Comparison of ENCODE assay signal across 18 cellular contexts in genomic region chr16:30574678-30575077, GRCh38. TPM values are rescaled to one million over a fixed set of nuclear protein-coding genes. Genes with fewer than 3 reads are reported as not detected.
DNase-seq lines count a peak whose midpoint lies in the region; ATAC-seq, FAIRE-seq and TF ChIP-seq lines count a peak whose summit lies in the region.
"Had no signal": no experiment of that assay in that cellular context is flagged by ENCODE, and none has a peak within 500 bp of the region (broad histone marks: within the 10 kb centered on the region; RNA-seq: fewer than 3 reads in every experiment).

No MANE protein-coding gene starts in this region.

- TF ChIP-seq CTCF in HepG2 (CRISPR knock-in tag; IDR thresholded peaks at IDR 0.05) (no peak), right lobe of liver (IDR thresholded peaks at IDR 0.05) (no peak)

- H3K4me1 ChIP-seq in HepG2 (ENCODE audit: insufficient read depth, low read length) (peaks cover 50% of the 10 kb centered on the region), right lobe of liver (peaks cover 0 to 12% (median 0%) of the 10 kb centered on the region in 4 donors)

- H3K36me3 Mint-ChIP-seq in stimulated activated naive B cell treated with anti-CD40 and anti-IgM and Interleukin-4, amounts not matched to agents 10 μg/mL and 1 μg/mL and 100 μg/mL, for 72 hours: peaks cover 0 to 4% of the 10 kb centered on the region in 2 donors

- no peak overlapping the region for H2AFZ ChIP-seq in HepG2 (ENCODE audit: low read length)

- H3K4me3 ChIP-seq in HepG2 (replicated peaks in 1 of 3; ENCODE audit: insufficient read depth in 1 of 3, low read depth in 2 of 3, low read length in 3 of 3) (no peak overlapping the region), right lobe of liver (no peak overlapping the region)
- H3K4me3 ChIP-seq: prostate gland, testis had no signal

- no peak overlapping the region for H3K27ac ChIP-seq in HepG2 (ENCODE audit: extremely low read length, insufficient read depth, low read length)
- H3K27ac ChIP-seq in right lobe of liver: no peak overlapping the region
- H3K27ac ChIP-seq: epithelial cell of prostate, prostate gland, testis had no signal

- H4K20me1 ChIP-seq in HepG2 (ENCODE audit: insufficient read depth, low read length): no peaks in the 10 kb centered on the region

- TF ChIP-seq EP300 in HepG2 (IDR thresholded peaks at IDR 0.05; ENCODE audit: low read depth in 2 of 2, low read length in 2 of 2) (no peak), HepG2 (CRISPR knock-in tag; IDR thresholded peaks at IDR 0.05; ENCODE audit: borderline replicate concordance) (no peak)

- CTCF ChIA-PET in HepG2 (lab: Yijun Ruan, JAX; ENCODE audit: low intra/inter-chr PET ratio, low total read pairs): no interaction called here

- no peak overlapping the region for H3K9ac ChIP-seq in HepG2 (ENCODE audit: insufficient read depth, low read depth, low read length)

- no peak overlapping the region for H3K4me2 ChIP-seq in HepG2 (ENCODE audit: low read depth, low read length)

- in situ Hi-C loops in HepG2 (cut with HindIII; ENCODE audit: extremely low pct_ligation_motif_present, low pct_unique_long_range_greater_than_20kb): loop anchor here (5.0 kb wide), 1 partner anchor 48 kb away; no protein-coding TSS in a partner anchor

- H3K36me3 ChIP-seq in HepG2 (replicated peaks in 1 of 2; ENCODE audit: control insufficient read depth in 1 of 2, insufficient read depth in 2 of 2, low read length in 2 of 2): 0 out of 5 replicates have a peak, but pooled peaks cover 0 to 2% of the 10 kb centered on the region in 2 experiments
- H3K36me3 ChIP-seq in right lobe of liver: no peaks in the 10 kb centered on the region

- no peak for TF ChIP-seq RAD21 in HepG2 (CRISPR knock-in tag; IDR thresholded peaks at IDR 0.05)

- H3K27me3 ChIP-seq in HepG2 (ENCODE audit: control insufficient read depth in 1 of 2, insufficient read depth in 2 of 2, low read length in 2 of 2): no peaks in the 10 kb centered on the region
- H3K27me3 ChIP-seq in right lobe of liver: no peaks in the 10 kb centered on the region
- H3K27me3 ChIP-seq: testis had no signal

- H3K27me3 Mint-ChIP-seq in stimulated activated naive B cell treated with anti-CD40 and anti-IgM and Interleukin-4, amounts not matched to agents 10 μg/mL and 1 μg/mL and 100 μg/mL, for 72 hours: no peaks in the 10 kb centered on the region

- intact Hi-C loops in HepG2 (cut with micrococcal nuclease; ENCODE audit: unreplicated experiment): no loop called here
- intact Hi-C loops in right lobe of liver (cut with DNase I): no loop called here
- intact Hi-C loops in left ventricle myocardium superior (cut with micrococcal nuclease): no loop called here

- POLR2A ChIA-PET in HepG2 (lab: Yijun Ruan, JAX): interaction anchor here (1.2 to 1.3 kb wide), 2 partner anchors 16 to 40 kb away, joined by 3 to 5 read pairs; partner anchors contain the start of genes ZNF747 and ZNF764

- DNase-seq in HepG2 (ENCODE audit: low spot score) (no peak), right lobe of liver (no peak), left ventricle myocardium superior (no peak)
- DNase-seq in stimulated activated naive B cell treated with anti-CD40 and anti-IgM and Interleukin-4, amounts not matched to agents 10 μg/mL and 1 μg/mL and 100 μg/mL, for 72 hours: no peak
- DNase-seq: activated CD4-positive, alpha-beta T cell treated with anti-CD3 and anti-CD28 coated beads, Interleukin-2, amount 50 U/mL, for 48 hours; dermis blood vessel endothelial cell; left cardiac atrium; MM.1S; NCI-H187; NCI-H345; stimulated activated CD4-positive, alpha-beta T cell treated with anti-CD3 and anti-CD28 coated beads, Interleukin-4, amount 100 ng/mL, for 24 hours; SW 1271; testis had no signal

- no peak overlapping the region for H3K4me3 Mint-ChIP-seq in stimulated activated naive B cell treated with anti-CD40 and anti-IgM and Interleukin-4, amounts not matched to agents 10 μg/mL and 1 μg/mL and 100 μg/mL, for 72 hours

- WGBS in HepG2 (ENCODE audit: low lambda C conversion rate): 92% methylated on average over 1 of the region's 1 CpG
- WGBS in right lobe of liver (ENCODE audit: insufficient coverage, low coverage, low lambda C conversion rate, missing lambda C conversion rate): 67% methylated on average over 1 of the region's 1 CpG

- TF ChIP-seq POLR2A in HepG2 (IDR thresholded peaks at IDR 0.05; ENCODE audit: insufficient read depth in 1 of 2, low read depth in 2 of 2, low read length in 2 of 2): no peak
- no peak for TF ChIP-seq POLR2A in right lobe of liver (IDR thresholded peaks at IDR 0.05)

- ATAC-seq in HepG2: no peak
- no peak for ATAC-seq in right lobe of liver
- ATAC-seq in stimulated activated naive B cell treated with anti-CD40 and anti-IgM and Interleukin-4, amounts not matched to agents 10 μg/mL and 1 μg/mL and 100 μg/mL, for 72 hours (replicated peaks): no peak
- ATAC-seq in left ventricle myocardium superior: no peak
- ATAC-seq: left cardiac atrium had no signal

- peaks cover 2% of the 10 kb centered on the region for H3K79me2 ChIP-seq in HepG2 (ENCODE audit: insufficient read depth, low read length)

- no peaks in the 10 kb centered on the region for H3K9me3 ChIP-seq in HepG2 (ENCODE audit: low read length)
- H3K9me3 ChIP-seq in right lobe of liver: no peaks in the 10 kb centered on the region
- H3K9me3 ChIP-seq: prostate gland, testis had no signal

- peak; percentile 8 for FAIRE-seq in HepG2 (lab: Jason Lieb, UNC)
- FAIRE-seq: frontal cortex, GM19239, small intestine had no signal

- peak overlapping the region; percentile 22 for H3K27ac Mint-ChIP-seq in stimulated activated naive B cell treated with anti-CD40 and anti-IgM and Interleukin-4, amounts not matched to agents 10 μg/mL and 1 μg/mL and 100 μg/mL, for 72 hours

- H3K9me3 Mint-ChIP-seq in stimulated activated naive B cell treated with anti-CD40 and anti-IgM and Interleukin-4, amounts not matched to agents 10 μg/mL and 1 μg/mL and 100 μg/mL, for 72 hours: no peaks in the 10 kb centered on the region

- BruUV-seq in HepG2 (replicated peaks; lab: Mats Ljungman, UMichigan): no TSS peak

- peaks cover 8 to 10% of the 10 kb centered on the region in 2 donors for H3K4me1 Mint-ChIP-seq in stimulated activated naive B cell treated with anti-CD40 and anti-IgM and Interleukin-4, amounts not matched to agents 10 μg/mL and 1 μg/mL and 100 μg/mL, for 72 hours

RNA-seq across cellular contexts. Expression of gene ZNF688, which starts 3.2 kb away (rescaled TPM):
- total RNA-seq in HepG2 (2016; rRNA removed; fragmentation: Illumina TruSeq; extraction: Trizol) (5.4 and 5.8 TPM in 2 replicates), right lobe of liver (10 to 100 TPM in 1 of 6 experiments, 1 to 10 TPM in 5; 4.0 to 11.5 (median 6.5) TPM), left ventricle myocardium superior (10.0 TPM)
- 13.1 and 13.2 TPM in 2 replicates for total RNA-seq in HepG2 (2016; cell fraction: cytosol; rRNA removed; fragmentation: Illumina TruSeq; extraction: Trizol; ENCODE audit: low read depth)
- total RNA-seq in HepG2 (2016; cell fraction: insoluble cytoplasmic fraction; rRNA removed; fragmentation: Illumina TruSeq; extraction: Trizol): 4.0 and 4.8 TPM in 2 replicates
- total RNA-seq in HepG2 (2016; cell fraction: membrane; rRNA removed; fragmentation: Illumina TruSeq; extraction: Trizol): 8.5 and 11.4 TPM in 2 replicates
- 2.6 and 3.6 TPM in 2 replicates for total RNA-seq in HepG2 (2016; cell fraction: nucleus; rRNA removed; fragmentation: Illumina TruSeq; extraction: Trizol)
- 2.4 and 2.9 TPM in 2 replicates for polyA plus RNA-seq in HepG2 (2011; rRNA removed)
- polyA plus RNA-seq in HepG2 (2011; cell fraction: cytosol; rRNA removed): 2.7 and 3.8 TPM in 2 replicates
- polyA plus RNA-seq in HepG2 (2011; cell fraction: nucleus; rRNA removed): 4.5 TPM in 2 replicates
- polyA plus RNA-seq in HepG2 (2012): 2.3 and 3.6 TPM in 2 replicates
- polyA plus RNA-seq in HepG2 (2016; cell fraction: cytosol; fragmentation: Illumina TruSeq; extraction: Trizol; ENCODE audit: low read depth): 17.2 and 20.6 TPM in 2 replicates
- polyA plus RNA-seq in HepG2 (2016; cell fraction: insoluble cytoplasmic fraction; fragmentation: Illumina TruSeq; extraction: Trizol; ENCODE audit: low read depth): 5.4 and 6.1 TPM in 2 replicates
- 16.0 and 17.2 TPM in 2 replicates for polyA plus RNA-seq in HepG2 (2016; cell fraction: membrane; fragmentation: Illumina TruSeq; extraction: Trizol; ENCODE audit: low read depth)
- 6.9 and 8.3 TPM in 2 replicates for polyA plus RNA-seq in HepG2 (2016; cell fraction: nucleus; fragmentation: Illumina TruSeq; extraction: Trizol; ENCODE audit: insufficient read depth, low read depth)
- polyA minus RNA-seq in HepG2 (2011; rRNA and poly(A)+ RNA removed; ENCODE audit: low replicate concordance): 1.7 and 2.7 TPM in 2 replicates
- polyA minus RNA-seq in HepG2 (2011; cell fraction: cytosol; rRNA and poly(A)+ RNA removed): 1.8 and 2.9 TPM in 2 replicates
- 2.0 and 2.4 TPM in 2 replicates for polyA minus RNA-seq in HepG2 (2011; cell fraction: nucleus; rRNA and poly(A)+ RNA removed)

RNA-seq across cellular contexts. Expression of gene ZNF785, which starts 10.8 kb away (rescaled TPM):
- total RNA-seq in HepG2 (2016; rRNA removed; fragmentation: Illumina TruSeq; extraction: Trizol) (not detected in 2 replicates), right lobe of liver (1 to 10 TPM; 2.4 to 6.5 (median 5.6) TPM), left ventricle myocardium superior (7.3 TPM)
- not detected in 2 replicates for total RNA-seq in HepG2 (2016; cell fraction: cytosol; rRNA removed; fragmentation: Illumina TruSeq; extraction: Trizol; ENCODE audit: low read depth)
- not detected in 2 replicates for total RNA-seq in HepG2 (2016; cell fraction: insoluble cytoplasmic fraction; rRNA removed; fragmentation: Illumina TruSeq; extraction: Trizol)
- not detected in 2 replicates for total RNA-seq in HepG2 (2016; cell fraction: membrane; rRNA removed; fragmentation: Illumina TruSeq; extraction: Trizol)
- total RNA-seq in HepG2 (2016; cell fraction: nucleus; rRNA removed; fragmentation: Illumina TruSeq; extraction: Trizol): not detected in 2 replicates
- 0.01 TPM in 1 of 2 replicates, not detected in the other for polyA plus RNA-seq in HepG2 (2011; rRNA removed)
- polyA plus RNA-seq in HepG2 (2011; cell fraction: cytosol; rRNA removed): 0.03 TPM in 1 of 2 replicates, not detected in the other
- polyA plus RNA-seq in HepG2 (2011; cell fraction: nucleus; rRNA removed): 0.05 TPM in 1 of 2 replicates, not detected in the other
- polyA plus RNA-seq in HepG2 (2012): 0.11 TPM in 1 of 2 replicates, not detected in the other
- polyA plus RNA-seq in HepG2 (2016; cell fraction: cytosol; fragmentation: Illumina TruSeq; extraction: Trizol; ENCODE audit: low read depth): not detected in 2 replicates
- not detected in 2 replicates for polyA plus RNA-seq in HepG2 (2016; cell fraction: insoluble cytoplasmic fraction; fragmentation: Illumina TruSeq; extraction: Trizol; ENCODE audit: low read depth)
- not detected in 2 replicates for polyA plus RNA-seq in HepG2 (2016; cell fraction: membrane; fragmentation: Illumina TruSeq; extraction: Trizol; ENCODE audit: low read depth)
- not detected in 2 replicates for polyA plus RNA-seq in HepG2 (2016; cell fraction: nucleus; fragmentation: Illumina TruSeq; extraction: Trizol; ENCODE audit: insufficient read depth, low read depth)
- 10.5 TPM in 1 of 2 replicates, not detected in the other for polyA minus RNA-seq in HepG2 (2011; rRNA and poly(A)+ RNA removed; ENCODE audit: low replicate concordance)
- polyA minus RNA-seq in HepG2 (2011; cell fraction: cytosol; rRNA and poly(A)+ RNA removed): not detected in 2 replicates
- not detected in 2 replicates for polyA minus RNA-seq in HepG2 (2011; cell fraction: nucleus; rRNA and poly(A)+ RNA removed)

RNA-seq across cellular contexts. Expression of gene ZNF764, which starts 16.5 kb away (rescaled TPM):
- total RNA-seq in HepG2 (2016; rRNA removed; fragmentation: Illumina TruSeq; extraction: Trizol) (7.3 and 9.1 TPM in 2 replicates), right lobe of liver (1 to 10 TPM; 3.2 to 6.5 (median 4.8) TPM), left ventricle myocardium superior (9.1 TPM)
- total RNA-seq in HepG2 (2016; cell fraction: cytosol; rRNA removed; fragmentation: Illumina TruSeq; extraction: Trizol; ENCODE audit: low read depth): 2.8 and 3.1 TPM in 2 replicates
- total RNA-seq in HepG2 (2016; cell fraction: insoluble cytoplasmic fraction; rRNA removed; fragmentation: Illumina TruSeq; extraction: Trizol): 5.9 and 8.3 TPM in 2 replicates
- total RNA-seq in HepG2 (2016; cell fraction: membrane; rRNA removed; fragmentation: Illumina TruSeq; extraction: Trizol): 6.4 and 7.9 TPM in 2 replicates
- total RNA-seq in HepG2 (2016; cell fraction: nucleus; rRNA removed; fragmentation: Illumina TruSeq; extraction: Trizol): 7.4 and 7.9 TPM in 2 replicates
- polyA plus RNA-seq in HepG2 (2011; rRNA removed): 4.1 and 4.8 TPM in 2 replicates
- 4.1 and 4.5 TPM in 2 replicates for polyA plus RNA-seq in HepG2 (2011; cell fraction: cytosol; rRNA removed)
- polyA plus RNA-seq in HepG2 (2011; cell fraction: nucleus; rRNA removed): 11.6 and 12.2 TPM in 2 replicates
- 3.6 and 4.9 TPM in 2 replicates for polyA plus RNA-seq in HepG2 (2012)
- 1.7 and 2.0 TPM in 2 replicates for polyA plus RNA-seq in HepG2 (2016; cell fraction: cytosol; fragmentation: Illumina TruSeq; extraction: Trizol; ENCODE audit: low read depth)
- polyA plus RNA-seq in HepG2 (2016; cell fraction: insoluble cytoplasmic fraction; fragmentation: Illumina TruSeq; extraction: Trizol; ENCODE audit: low read depth): 6.8 and 7.3 TPM in 2 replicates
- polyA plus RNA-seq in HepG2 (2016; cell fraction: membrane; fragmentation: Illumina TruSeq; extraction: Trizol; ENCODE audit: low read depth): 4.0 TPM in 2 replicates
- polyA plus RNA-seq in HepG2 (2016; cell fraction: nucleus; fragmentation: Illumina TruSeq; extraction: Trizol; ENCODE audit: insufficient read depth, low read depth): 18.1 and 18.6 TPM in 2 replicates
- 4.3 and 10.8 TPM in 2 replicates for polyA minus RNA-seq in HepG2 (2011; rRNA and poly(A)+ RNA removed; ENCODE audit: low replicate concordance)
- polyA minus RNA-seq in HepG2 (2011; cell fraction: cytosol; rRNA and poly(A)+ RNA removed): 6.1 and 6.6 TPM in 2 replicates
- polyA minus RNA-seq in HepG2 (2011; cell fraction: nucleus; rRNA and poly(A)+ RNA removed): 7.7 and 8.7 TPM in 2 replicates

RNA-seq across cellular contexts. Expression of gene ZNF689, which starts 35.5 kb away (rescaled TPM):
- total RNA-seq in HepG2 (2016; rRNA removed; fragmentation: Illumina TruSeq; extraction: Trizol): 19.5 and 22.7 TPM in 2 replicates
- total RNA-seq in HepG2 (2016; cell fraction: cytosol; rRNA removed; fragmentation: Illumina TruSeq; extraction: Trizol; ENCODE audit: low read depth): 4.4 and 4.7 TPM in 2 replicates
- 18.5 and 18.8 TPM in 2 replicates for total RNA-seq in HepG2 (2016; cell fraction: insoluble cytoplasmic fraction; rRNA removed; fragmentation: Illumina TruSeq; extraction: Trizol)
- 17.9 and 18.1 TPM in 2 replicates for total RNA-seq in HepG2 (2016; cell fraction: membrane; rRNA removed; fragmentation: Illumina TruSeq; extraction: Trizol)
- total RNA-seq in HepG2 (2016; cell fraction: nucleus; rRNA removed; fragmentation: Illumina TruSeq; extraction: Trizol): 10.6 and 14.1 TPM in 2 replicates
- 9.7 and 11.9 TPM in 2 replicates for polyA plus RNA-seq in HepG2 (2011; rRNA removed)
- polyA plus RNA-seq in HepG2 (2011; cell fraction: cytosol; rRNA removed): 9.3 and 9.8 TPM in 2 replicates
- 19.3 and 19.5 TPM in 2 replicates for polyA plus RNA-seq in HepG2 (2011; cell fraction: nucleus; rRNA removed)
- polyA plus RNA-seq in HepG2 (2012): 8.9 and 9.8 TPM in 2 replicates
- polyA plus RNA-seq in HepG2 (2016; cell fraction: cytosol; fragmentation: Illumina TruSeq; extraction: Trizol; ENCODE audit: low read depth): 2.5 and 2.8 TPM in 2 replicates
- polyA plus RNA-seq in HepG2 (2016; cell fraction: insoluble cytoplasmic fraction; fragmentation: Illumina TruSeq; extraction: Trizol; ENCODE audit: low read depth): 17.8 and 20.4 TPM in 2 replicates
- polyA plus RNA-seq in HepG2 (2016; cell fraction: membrane; fragmentation: Illumina TruSeq; extraction: Trizol; ENCODE audit: low read depth): 9.1 and 9.3 TPM in 2 replicates
- 15.4 and 16.6 TPM in 2 replicates for polyA plus RNA-seq in HepG2 (2016; cell fraction: nucleus; fragmentation: Illumina TruSeq; extraction: Trizol; ENCODE audit: insufficient read depth, low read depth)
- 20.5 and 25.2 TPM in 2 replicates for polyA minus RNA-seq in HepG2 (2011; rRNA and poly(A)+ RNA removed; ENCODE audit: low replicate concordance)
- 13.1 and 17.3 TPM in 2 replicates for polyA minus RNA-seq in HepG2 (2011; cell fraction: cytosol; rRNA and poly(A)+ RNA removed)
- polyA minus RNA-seq in HepG2 (2011; cell fraction: nucleus; rRNA and poly(A)+ RNA removed): 14.9 and 15.7 TPM in 2 replicates
- total RNA-seq in right lobe of liver: 1 to 10 TPM; 3.9 to 5.8 (median 4.4) TPM
- total RNA-seq in left ventricle myocardium superior: 4.8 TPM

RNA-seq across cellular contexts. Expression of gene ZNF747, which starts 40.0 kb away (rescaled TPM):
- total RNA-seq in HepG2 (2016; rRNA removed; fragmentation: Illumina TruSeq; extraction: Trizol): 8.8 and 10.2 TPM in 2 replicates
- total RNA-seq in HepG2 (2016; cell fraction: cytosol; rRNA removed; fragmentation: Illumina TruSeq; extraction: Trizol; ENCODE audit: low read depth): 2.7 and 2.8 TPM in 2 replicates
- 10.3 and 10.8 TPM in 2 replicates for total RNA-seq in HepG2 (2016; cell fraction: insoluble cytoplasmic fraction; rRNA removed; fragmentation: Illumina TruSeq; extraction: Trizol)
- total RNA-seq in HepG2 (2016; cell fraction: membrane; rRNA removed; fragmentation: Illumina TruSeq; extraction: Trizol): 8.9 and 9.2 TPM in 2 replicates
- 7.3 and 9.1 TPM in 2 replicates for total RNA-seq in HepG2 (2016; cell fraction: nucleus; rRNA removed; fragmentation: Illumina TruSeq; extraction: Trizol)
- 7.0 and 7.2 TPM in 2 replicates for polyA plus RNA-seq in HepG2 (2011; rRNA removed)
- polyA plus RNA-seq in HepG2 (2011; cell fraction: cytosol; rRNA removed): 5.7 and 6.4 TPM in 2 replicates
- 9.4 and 11.1 TPM in 2 replicates for polyA plus RNA-seq in HepG2 (2011; cell fraction: nucleus; rRNA removed)
- 2.3 and 3.6 TPM in 2 replicates for polyA plus RNA-seq in HepG2 (2012)
- 1.7 and 1.9 TPM in 2 replicates for polyA plus RNA-seq in HepG2 (2016; cell fraction: cytosol; fragmentation: Illumina TruSeq; extraction: Trizol; ENCODE audit: low read depth)
- 9.4 and 9.8 TPM in 2 replicates for polyA plus RNA-seq in HepG2 (2016; cell fraction: insoluble cytoplasmic fraction; fragmentation: Illumina TruSeq; extraction: Trizol; ENCODE audit: low read depth)
- 5.7 and 5.8 TPM in 2 replicates for polyA plus RNA-seq in HepG2 (2016; cell fraction: membrane; fragmentation: Illumina TruSeq; extraction: Trizol; ENCODE audit: low read depth)
- 12.4 and 13.5 TPM in 2 replicates for polyA plus RNA-seq in HepG2 (2016; cell fraction: nucleus; fragmentation: Illumina TruSeq; extraction: Trizol; ENCODE audit: insufficient read depth, low read depth)
- polyA minus RNA-seq in HepG2 (2011; rRNA and poly(A)+ RNA removed; ENCODE audit: low replicate concordance): 12.9 and 13.6 TPM in 2 replicates
- 5.2 and 6.2 TPM in 2 replicates for polyA minus RNA-seq in HepG2 (2011; cell fraction: cytosol; rRNA and poly(A)+ RNA removed)
- polyA minus RNA-seq in HepG2 (2011; cell fraction: nucleus; rRNA and poly(A)+ RNA removed): 12.5 and 16.8 TPM in 2 replicates
- total RNA-seq in right lobe of liver: 1 to 10 TPM; 5.3 to 9.7 (median 6.4) TPM
- 9.0 TPM for total RNA-seq in left ventricle myocardium superior
